In genomic region chr6:163289445-163289844, GRCh38 we compare ENCODE assay signal across 18 cellular contexts.
DNase-seq lines count a peak whose midpoint lies in the region; ATAC-seq, FAIRE-seq and TF ChIP-seq lines count a peak whose summit lies in the region.
"Had no signal": no experiment of that assay in that cellular context is flagged by ENCODE, and none has a peak within 500 bp of the region (broad histone marks: within the 10 kb centered on the region; RNA-seq: fewer than 3 reads in every experiment).

No MANE protein-coding gene starts in this region.

- DNase-seq in frontal cortex (ENCODE audit: low spot score in 2 of 2), result no peak
- no peak for DNase-seq in heart right ventricle
- DNase-seq in right atrium auricular region (ENCODE audit: low spot score), result no peak
- DNase-seq in gastrocnemius medialis, result peak; percentile 16 to 35
- no peak for DNase-seq in NOMO-1 treated with dmso at 0.1 percent for 144 hours (lab: John Stamatoyannopoulos, UW; ENCODE audit: unreplicated experiment)
- no peak for DNase-seq in AML-193 (lab: John Stamatoyannopoulos, UW)
- DNase-seq: 8988T; Calu3; CD8-positive, alpha-beta T cell; DMS79 treated with DMSO at 0.1 percent for 48 hours; GF-D8; GOT3; H7; HFFc6 had no signal

- H3K27me3 ChIP-seq in heart right ventricle (no peaks in the 10 kb centered on the region), right atrium auricular region (no peaks in the 10 kb centered on the region), gastrocnemius medialis (no peaks in the 10 kb centered on the region)
- H3K27me3 ChIP-seq: BLaER1 treated with 17β-estradiol and CSF1 and Interleukin-3, amounts not matched to agents 10 nM and 100 nM had no signal

- intact Hi-C loops in heart right ventricle (cut with DNase I) (loop anchor here in 1 of 10 donors (5.0 kb wide), 1 partner anchor 818 kb away; no protein-coding TSS in a partner anchor), gastrocnemius medialis (cut with DNase I; ENCODE audit: low total_unique reads) (loop anchor here (10.0 kb wide), 1 partner anchor 105 kb away; no protein-coding TSS in a partner anchor)

- FAIRE-seq in frontal cortex (lab: Jason Lieb, UNC), result peak; percentile 21
- FAIRE-seq: HepG2 had no signal

- H3K9me3 ChIP-seq in heart right ventricle, result no peaks in the 10 kb centered on the region
- no peaks in the 10 kb centered on the region for H3K9me3 ChIP-seq in right atrium auricular region
- no peaks in the 10 kb centered on the region for H3K9me3 ChIP-seq in gastrocnemius medialis
- H3K9me3 ChIP-seq: BLaER1 treated with 17β-estradiol and CSF1 and Interleukin-3, amounts not matched to agents 10 nM and 100 nM had no signal

- TF ChIP-seq POLR2A in gastrocnemius medialis (IDR thresholded peaks at IDR 0.05), result no peak

- in situ Hi-C loops in gastrocnemius medialis (cut with MboI; ENCODE audit: low sequenced_read_pairs in 4 of 4), result no loop called here

- H3K27ac ChIP-seq in heart right ventricle, result peak overlapping the region; percentile 61 to 93 (median 81)
- peak overlapping the region; percentile 56 to 84 for H3K27ac ChIP-seq in right atrium auricular region
- peak overlapping the region; percentile 81 to 85 (median 84) for H3K27ac ChIP-seq in gastrocnemius medialis
- H3K27ac ChIP-seq: BLaER1 treated with 17β-estradiol and CSF1 and Interleukin-3, amounts not matched to agents 10 nM and 100 nM had no signal

- peak; percentile 63 to 92 (median 86) for ATAC-seq in heart right ventricle
- peak; percentile 61 to 73 for ATAC-seq in gastrocnemius medialis
- no peak for ATAC-seq in HG02870 (IDR thresholded peaks at IDR 0.05; ENCODE audit: unreplicated experiment)
- ATAC-seq: CD8-positive, alpha-beta T cell; HCT116; HepG2 had no signal

- TF ChIP-seq CTCF in heart right ventricle (IDR thresholded peaks at IDR 0.05) (no peak), right atrium auricular region (IDR thresholded peaks at IDR 0.05) (no peak), gastrocnemius medialis (IDR thresholded peaks at IDR 0.05 in 4 of 5, conservative IDR thresholded peaks at IDR 0.05 in 1 of 5) (no peak)

- H3K4me3 ChIP-seq in heart right ventricle, result peak overlapping the region in 1 of 10 donors; percentile 15
- no peak overlapping the region for H3K4me3 ChIP-seq in right atrium auricular region
- peak overlapping the region in 2 of 4 donors; percentile 3 to 8 for H3K4me3 ChIP-seq in gastrocnemius medialis
- H3K4me3 ChIP-seq: BLaER1 treated with 17β-estradiol and CSF1 and Interleukin-3, amounts not matched to agents 10 nM and 100 nM had no signal

- WGBS in heart right ventricle, 2 donors, result 49 to 69% methylated on average over 4 of the region's 4 CpGs

- peaks cover 0 to 27% (median 0%) of the 10 kb centered on the region in 9 donors for H3K4me1 ChIP-seq in heart right ventricle
- no peaks in the 10 kb centered on the region for H3K4me1 ChIP-seq in right atrium auricular region
- H3K4me1 ChIP-seq in gastrocnemius medialis, result peaks cover 9 to 13% of the 10 kb centered on the region in 2 donors
- H3K4me1 ChIP-seq: BLaER1 treated with 17β-estradiol and CSF1 and Interleukin-3, amounts not matched to agents 10 nM and 100 nM had no signal

- H3K36me3 ChIP-seq in heart right ventricle, result no peaks in the 10 kb centered on the region
- H3K36me3 ChIP-seq in right atrium auricular region, result no peaks in the 10 kb centered on the region
- no peaks in the 10 kb centered on the region for H3K36me3 ChIP-seq in gastrocnemius medialis
- H3K36me3 ChIP-seq: BLaER1 treated with 17β-estradiol and CSF1 and Interleukin-3, amounts not matched to agents 10 nM and 100 nM had no signal

Comparison
In these comparisons a context has a peak if more than half of its experiments do, and no peak if none do; other contexts are left out.
1. DNase-seq: peak in gastrocnemius medialis (2 of 2); none in frontal cortex (0 of 2), heart right ventricle (0 of 2), right atrium auricular region (single experiment), NOMO-1 treated with dmso at 0.1 percent for 144 hours (single experiment) and AML-193 (0 of 2).
2. Peak in every context shown above with its lines, with median percentiles within 50 percentile points of each other: H3K27ac ChIP-seq.